In genomic region chr10:132471125-132471451, GRCh38 we compare ENCODE assay signal across 19 cellular contexts.
DNase-seq lines count a peak whose midpoint lies in the region; ATAC-seq and TF ChIP-seq lines count a peak whose summit lies in the region.
"Had no signal": no experiment of that assay in that cellular context is flagged by ENCODE, and none has a peak within 500 bp of the region (broad histone marks: within the 10 kb centered on the region; RNA-seq: fewer than 3 reads in every experiment).

No MANE protein-coding gene starts in this region.

- peak; percentile 9 for DNase-seq in left ventricle myocardium inferior
- no peak for DNase-seq in Right ventricle myocardium superior
- DNase-seq in WTC11 (ENCODE audit: low spot score) = peak; percentile 5
- DNase-seq in left colon = peak; percentile 0 to 20
- peak; percentile 52 for DNase-seq in thyroid gland
- DNase-seq in hepatocyte (ENCODE audit: low spot score) = no peak
- DNase-seq in islet precursor cell = no peak
- no peak for DNase-seq in DMS79 treated with DMSO at 0.1 percent for 48 hours (lab: John Stamatoyannopoulos, UW)
- DNase-seq: C1 segment of cervical spinal cord; CD8-positive, alpha-beta memory T cell; KG1; NCI-H1417; NCI-H187 treated with DMSO at 0.1 percent for 48 hours; NCI-H226; NCI-H82; OCI-M1; SHP77 had no signal

- no peak for TF ChIP-seq POLR2A in thyroid gland (IDR thresholded peaks at IDR 0.05)

- POLR2A ChIA-PET in WTC11 (lab: Charles Lee) = no interaction called here

- peaks cover 6% of the 10 kb centered on the region for H3K9me3 Mint-ChIP-seq in WTC11

- no peaks in the 10 kb centered on the region for H4K20me1 ChIP-seq in hepatocyte (ENCODE audit: insufficient read depth, poor library complexity, severe bottlenecking)

- ATAC-seq in Right ventricle myocardium superior (ENCODE audit: poor library complexity) = no peak
- ATAC-seq in WTC11 = no peak
- no peak for ATAC-seq in left colon
- ATAC-seq: A549 had no signal

- peaks cover 5% of the 10 kb centered on the region for H3K4me1 Mint-ChIP-seq in WTC11

- no peaks in the 10 kb centered on the region; the same call in 1 of the 2 replicates for H3K27me3 Mint-ChIP-seq in WTC11 (ENCODE audit: low read depth)

- intact Hi-C loops in left ventricle myocardium inferior (cut with micrococcal nuclease) = no loop called here
- intact Hi-C loops in Right ventricle myocardium superior (cut with DNase I) = no loop called here
- intact Hi-C loops in left colon (cut with DNase I, micrococcal nuclease) = no loop called here
- intact Hi-C loops in thyroid gland (cut with DNase I) = no loop called here

- CTCF ChIA-PET in WTC11 (lab: Charles Lee) = interaction anchor here (0.8 to 1.3 kb wide), 2 partner anchors 9 to 10 kb away, joined by 4 to 5 read pairs; no protein-coding TSS in a partner anchor

- no peaks in the 10 kb centered on the region for H3K79me2 ChIP-seq in hepatocyte

- H3K27ac ChIP-seq in left ventricle myocardium inferior (replicated peaks) = no peak overlapping the region
- H3K27ac ChIP-seq in thyroid gland = peak overlapping the region in 1 of 3 donors; percentile 80
- H3K27ac ChIP-seq in hepatocyte = no peak overlapping the region
- H3K27ac ChIP-seq: A549 had no signal

- no peak overlapping the region for H2AFZ ChIP-seq in hepatocyte

- H3K36me3 Mint-ChIP-seq in WTC11 = no peaks in the 10 kb centered on the region

- H3K27ac Mint-ChIP-seq in WTC11 = no peak overlapping the region

- whole genome bisulfite sequencing in thyroid gland, 2 donors = 42 to 45% methylated on average over 4 of the region's 4 CpGs
- WGBS in hepatocyte (ENCODE audit: low lambda C conversion rate, missing lambda C conversion rate) = 93% methylated on average over 4 of the region's 4 CpGs

- H3K9me3 ChIP-seq in left ventricle myocardium inferior (replicated peaks) (peaks cover 8% of the 10 kb centered on the region), thyroid gland (no peaks in the 10 kb centered on the region), hepatocyte (ENCODE audit: low read depth) (no peaks in the 10 kb centered on the region)

- H3K4me1 ChIP-seq in left ventricle myocardium inferior = peaks cover 32% of the 10 kb centered on the region
- H3K4me1 ChIP-seq in thyroid gland = peaks cover 18 to 41% of the 10 kb centered on the region in 2 donors
- H3K4me1 ChIP-seq in hepatocyte (ENCODE audit: insufficient read depth) = peaks cover 5% of the 10 kb centered on the region
- H3K4me1 ChIP-seq: A549, HAP-1 had no signal

- TF ChIP-seq CTCF in left ventricle myocardium inferior (IDR thresholded peaks at IDR 0.05; ENCODE audit: borderline replicate concordance) (no peak), WTC11 (IDR thresholded peaks at IDR 0.05) (no peak), thyroid gland (IDR thresholded peaks at IDR 0.05) (no peak), hepatocyte (IDR thresholded peaks at IDR 0.05; ENCODE audit: poor library complexity) (no peak)

- no peaks in the 10 kb centered on the region for H3K36me3 ChIP-seq in left ventricle myocardium inferior
- no peaks in the 10 kb centered on the region for H3K36me3 ChIP-seq in thyroid gland
- no peaks in the 10 kb centered on the region for H3K36me3 ChIP-seq in hepatocyte (replicated peaks; ENCODE audit: insufficient read depth, low read depth)
- H3K36me3 ChIP-seq: HAP-1 had no signal

- no peak overlapping the region for H3K4me3 Mint-ChIP-seq in WTC11
- H3K4me3 Mint-ChIP-seq: CD8-positive, alpha-beta memory T cell had no signal

- H3K4me3 ChIP-seq in left ventricle myocardium inferior (no peak overlapping the region), thyroid gland (replicated peaks in 1 of 3) (no peak overlapping the region), hepatocyte (no peak overlapping the region)
- H3K4me3 ChIP-seq: A549, HAP-1 had no signal

- no peaks in the 10 kb centered on the region for H3K9me2 ChIP-seq in hepatocyte (replicated peaks; ENCODE audit: insufficient read depth)

- H3K4me2 ChIP-seq in hepatocyte = no peak overlapping the region
- H3K4me2 ChIP-seq: A549 had no signal

- H3K27me3 ChIP-seq in left ventricle myocardium inferior (ENCODE audit: low read depth) = no peaks in the 10 kb centered on the region
- H3K27me3 ChIP-seq in thyroid gland = no peaks in the 10 kb centered on the region
- no peaks in the 10 kb centered on the region for H3K27me3 ChIP-seq in hepatocyte

TF ChIP-seq in WTC11, 78 proteins besides CTCF, POLR2A, EP300 and RAD21:
- TF ChIP-seq ZNF671 (CRISPR knock-in tag; IDR thresholded peaks at IDR 0.05) (no peak), PRDM15 (CRISPR knock-in tag; IDR thresholded peaks at IDR 0.05) (no peak), ATF2 (CRISPR knock-in tag; IDR thresholded peaks at IDR 0.05; ENCODE audit: borderline replicate concordance, low read depth) (no peak), KAT7 (CRISPR knock-in tag; IDR thresholded peaks at IDR 0.05; ENCODE audit: borderline replicate concordance) (no peak), PREB (CRISPR knock-in tag; IDR thresholded peaks at IDR 0.05; ENCODE audit: borderline replicate concordance) (no peak), ZNF416 (CRISPR knock-in tag; IDR thresholded peaks at IDR 0.05) (no peak), SMAD3 (CRISPR knock-in tag; IDR thresholded peaks at IDR 0.05; ENCODE audit: borderline replicate concordance) (no peak), ERG (CRISPR knock-in tag; IDR thresholded peaks at IDR 0.05) (no peak), CDX4 (CRISPR knock-in tag; IDR thresholded peaks at IDR 0.05; ENCODE audit: borderline replicate concordance) (no peak)
TF ChIP-seq in WTC11: peak in this region for 0.

Comparison
In these comparisons a context has a peak if more than half of its experiments do, and no peak if none do; other contexts are left out.
1. DNase-seq: peak in left ventricle myocardium inferior (single experiment), WTC11 (single experiment), left colon (2 of 2) and thyroid gland (2 of 2); none in Right ventricle myocardium superior (single experiment), hepatocyte (single experiment), islet precursor cell (single experiment) and DMS79 treated with DMSO at 0.1 percent for 48 hours (single experiment).